Comparison of ENCODE assay signal across 13 cellular contexts in genomic region chr2:102100371-102101096, GRCh38. TPM values are rescaled to one million over a fixed set of nuclear protein-coding genes. Genes with fewer than 3 reads are reported as not detected.
DNase-seq lines count a peak whose midpoint lies in the region; ATAC-seq and TF ChIP-seq lines count a peak whose summit lies in the region.
"Had no signal": no experiment of that assay in that cellular context is flagged by ENCODE, and none has a peak within 500 bp of the region (broad histone marks: within the 10 kb centered on the region; RNA-seq: fewer than 3 reads in every experiment).

No MANE protein-coding gene starts in this region.

- no peaks in the 10 kb centered on the region for H3K27me3 ChIP-seq in hepatocyte
- no peaks in the 10 kb centered on the region for H3K27me3 ChIP-seq in stomach
- no peaks in the 10 kb centered on the region for H3K27me3 ChIP-seq in heart left ventricle
- H3K27me3 ChIP-seq: BLaER1 had no signal

- H3K36me3 ChIP-seq in hepatocyte (replicated peaks; ENCODE audit: insufficient read depth, low read depth) (no peaks in the 10 kb centered on the region), stomach (no peaks in the 10 kb centered on the region), heart left ventricle (no peaks in the 10 kb centered on the region)
- H3K36me3 ChIP-seq: BLaER1 had no signal

- H3K9me2 ChIP-seq in hepatocyte (replicated peaks; ENCODE audit: insufficient read depth): no peaks in the 10 kb centered on the region

- no peak overlapping the region for H3K4me3 Mint-ChIP-seq in activated naive CD4-positive, alpha-beta T cell treated with anti-CD3 and anti-CD28 coated beads for 36 hours
- no peak overlapping the region for H3K4me3 Mint-ChIP-seq in activated T-helper 2 cell treated with anti-CD3 and anti-CD28 coated beads, Interferon-gamma antibody, Interleukin-2, Interleukin-4, amounts not matched to agents 10 μg/mL and 5 μg/mL and 100 μg/mL, durations not matched to agents 14 hours and 24 hours and 36 hours (ENCODE audit: low read depth)
- H3K4me3 Mint-ChIP-seq: activated B cell treated with CpG ODN at 0.5 μM for 24 hours, memory B cell had no signal

- H3K9me3 Mint-ChIP-seq in activated naive CD4-positive, alpha-beta T cell treated with anti-CD3 and anti-CD28 coated beads for 36 hours: peaks cover 6% of the 10 kb centered on the region
- peaks cover 11% of the 10 kb centered on the region for H3K9me3 Mint-ChIP-seq in activated T-helper 2 cell treated with anti-CD3 and anti-CD28 coated beads, Interferon-gamma antibody, Interleukin-2, Interleukin-4, amounts not matched to agents 10 μg/mL and 5 μg/mL and 100 μg/mL, durations not matched to agents 14 hours and 24 hours and 36 hours
- H3K9me3 Mint-ChIP-seq: activated B cell treated with CpG ODN at 0.5 μM for 24 hours, memory B cell had no signal

- H3K79me2 ChIP-seq in hepatocyte: no peaks in the 10 kb centered on the region

- TF ChIP-seq POLR2A in stomach (IDR thresholded peaks at IDR 0.05) (no peak), heart left ventricle (IDR thresholded peaks at IDR 0.05) (no peak)

- CTCF ChIA-PET in activated naive CD4-positive, alpha-beta T cell treated with anti-CD3 and anti-CD28 coated beads for 36 hours (lab: Charles Lee): interaction anchor here (0.6 to 1.0 kb wide), 2 partner anchors 14 to 17 kb away, joined by 3 to 4 read pairs; no protein-coding TSS in a partner anchor

- WGBS in hepatocyte (ENCODE audit: low lambda C conversion rate, missing lambda C conversion rate): 31% methylated on average over 5 of the region's 5 CpGs
- 61 to 71% (median 68%) methylated on average over 5 of the region's 5 CpGs for WGBS in stomach, 5 donors
- 76 to 88% (median 77%) methylated on average over 5 of the region's 5 CpGs for WGBS in heart left ventricle, 4 donors

- no peak overlapping the region for H2AFZ ChIP-seq in hepatocyte

- peak; percentile 38 for DNase-seq in activated naive CD4-positive, alpha-beta T cell treated with anti-CD3 and anti-CD28 coated beads for 36 hours
- no peak for DNase-seq in activated naive CD4-positive, alpha-beta T cell treated with Interleukin-2 at 50 U/mL for 16 hours
- no peak for DNase-seq in activated T-helper 2 cell treated with anti-CD3 and anti-CD28 coated beads, Interferon-gamma antibody, Interleukin-2, Interleukin-4, amounts not matched to agents 10 μg/mL and 5 μg/mL and 100 μg/mL, durations not matched to agents 14 hours and 24 hours and 36 hours (ENCODE audit: low spot score)
- peak; percentile 43 for DNase-seq in hepatocyte (ENCODE audit: low spot score)
- no peak for DNase-seq in stomach
- no peak for DNase-seq in heart left ventricle
- no peak for DNase-seq in NCI-H446 (lab: John Stamatoyannopoulos, UW)
- DNase-seq in NCI-H1092 (lab: John Stamatoyannopoulos, UW): no peak
- DNase-seq: activated B cell treated with CpG ODN at 0.5 μM for 24 hours, NCI-H2081 treated with DMSO at 0.1 percent for 48 hours, RPMI8226 had no signal

- no peaks in the 10 kb centered on the region for H3K36me3 Mint-ChIP-seq in activated naive CD4-positive, alpha-beta T cell treated with anti-CD3 and anti-CD28 coated beads for 36 hours (ENCODE audit: low read depth)
- no peaks in the 10 kb centered on the region for H3K36me3 Mint-ChIP-seq in activated T-helper 2 cell treated with anti-CD3 and anti-CD28 coated beads, Interferon-gamma antibody, Interleukin-2, Interleukin-4, amounts not matched to agents 10 μg/mL and 5 μg/mL and 100 μg/mL, durations not matched to agents 14 hours and 24 hours and 36 hours (ENCODE audit: low read depth)
- H3K36me3 Mint-ChIP-seq: memory B cell had no signal

- H3K4me1 Mint-ChIP-seq in activated naive CD4-positive, alpha-beta T cell treated with anti-CD3 and anti-CD28 coated beads for 36 hours (ENCODE audit: low read depth): peaks cover 35% of the 10 kb centered on the region
- H3K4me1 Mint-ChIP-seq in activated T-helper 2 cell treated with anti-CD3 and anti-CD28 coated beads, Interferon-gamma antibody, Interleukin-2, Interleukin-4, amounts not matched to agents 10 μg/mL and 5 μg/mL and 100 μg/mL, durations not matched to agents 14 hours and 24 hours and 36 hours (ENCODE audit: low read depth): peaks cover 25% of the 10 kb centered on the region

- no peak for TF ChIP-seq EP300 in stomach (IDR thresholded peaks at IDR 0.05)

- peak overlapping the region; percentile 80 for H3K27ac Mint-ChIP-seq in activated naive CD4-positive, alpha-beta T cell treated with anti-CD3 and anti-CD28 coated beads for 36 hours
- peak overlapping the region; percentile 70 for H3K27ac Mint-ChIP-seq in activated T-helper 2 cell treated with anti-CD3 and anti-CD28 coated beads, Interferon-gamma antibody, Interleukin-2, Interleukin-4, amounts not matched to agents 10 μg/mL and 5 μg/mL and 100 μg/mL, durations not matched to agents 14 hours and 24 hours and 36 hours
- H3K27ac Mint-ChIP-seq: activated B cell treated with CpG ODN at 0.5 μM for 24 hours, memory B cell had no signal

- no peak for ATAC-seq in heart left ventricle

- H3K4me2 ChIP-seq in hepatocyte: peak overlapping the region; percentile 58
- H3K4me2 ChIP-seq: BLaER1 had no signal

- H3K9me3 ChIP-seq in hepatocyte (ENCODE audit: low read depth) (no peaks in the 10 kb centered on the region), stomach (no peaks in the 10 kb centered on the region), heart left ventricle (peaks cover 0 to 8% (median 2%) of the 10 kb centered on the region in 12 donors)

- H3K4me1 ChIP-seq in hepatocyte (ENCODE audit: insufficient read depth): peaks cover 36% of the 10 kb centered on the region
- peaks cover 10 to 54% (median 31%) of the 10 kb centered on the region in 4 donors for H3K4me1 ChIP-seq in stomach
- peaks cover 0 to 21% (median 6%) of the 10 kb centered on the region in 12 donors for H3K4me1 ChIP-seq in heart left ventricle

- H3K27me3 Mint-ChIP-seq in activated naive CD4-positive, alpha-beta T cell treated with anti-CD3 and anti-CD28 coated beads for 36 hours (ENCODE audit: low read depth): peaks cover 2% of the 10 kb centered on the region
- H3K27me3 Mint-ChIP-seq in activated T-helper 2 cell treated with anti-CD3 and anti-CD28 coated beads, Interferon-gamma antibody, Interleukin-2, Interleukin-4, amounts not matched to agents 10 μg/mL and 5 μg/mL and 100 μg/mL, durations not matched to agents 14 hours and 24 hours and 36 hours (ENCODE audit: low read depth): peaks cover 44% of the 10 kb centered on the region

- H3K4me3 ChIP-seq in hepatocyte (no peak overlapping the region), stomach (no peak overlapping the region), heart left ventricle (no peak overlapping the region)
- H3K4me3 ChIP-seq: BLaER1 had no signal

- no peaks in the 10 kb centered on the region for H4K20me1 ChIP-seq in hepatocyte (ENCODE audit: insufficient read depth, poor library complexity, severe bottlenecking)
- H4K20me1 ChIP-seq: BLaER1 had no signal

- TF ChIP-seq CTCF in hepatocyte (IDR thresholded peaks at IDR 0.05; ENCODE audit: poor library complexity) (no peak), stomach (IDR thresholded peaks at IDR 0.05) (no peak), heart left ventricle (IDR thresholded peaks at IDR 0.05) (no peak)

- H3K27ac ChIP-seq in hepatocyte (peak overlapping the region; percentile 87), stomach (peak overlapping the region in 3 of 5 donors; percentile 64 to 86 (median 78)), heart left ventricle (no peak overlapping the region)
- H3K27ac ChIP-seq: BLaER1 had no signal

- intact Hi-C loops in activated naive CD4-positive, alpha-beta T cell treated with anti-CD3 and anti-CD28 coated beads for 36 hours (cut with micrococcal nuclease): loop anchor here (1.0 kb wide), 1 partner anchor 17 kb away; no protein-coding TSS in a partner anchor
- intact Hi-C loops in activated T-helper 2 cell treated with anti-CD3 and anti-CD28 coated beads, Interferon-gamma antibody, Interleukin-2, Interleukin-4, amounts not matched to agents 10 μg/mL and 5 μg/mL and 100 μg/mL, durations not matched to agents 14 hours and 24 hours and 36 hours (cut with micrococcal nuclease): loop anchor here (1.0 to 5.0 kb wide), 6 partner anchors 14 to 267 kb away; no protein-coding TSS in a partner anchor
- intact Hi-C loops in stomach (cut with DNase I; ENCODE audit: low total_unique reads): no loop called here
- intact Hi-C loops in heart left ventricle (cut with DNase I): loop anchor here in 1 of 10 donors (10.0 kb wide), 1 partner anchor 64 kb away; no protein-coding TSS in a partner anchor

RNA-seq across cellular contexts. Expression of gene IL1R1, which starts 42.0 kb away (rescaled TPM):
- 1 to 10 TPM; 5.7 to 6.7 TPM for total RNA-seq in activated naive CD4-positive, alpha-beta T cell treated with anti-CD3 and anti-CD28 coated beads for 36 hours
- total RNA-seq in activated T-helper 2 cell treated with anti-CD3 and anti-CD28 coated beads, Interferon-gamma antibody, Interleukin-2, Interleukin-4, amounts not matched to agents 10 μg/mL and 5 μg/mL and 100 μg/mL, durations not matched to agents 14 hours and 24 hours and 36 hours: 0.48 and 0.52 TPM in 2 replicates
- total RNA-seq in hepatocyte (66.8 and 72.8 TPM in 2 replicates), stomach (10 to 100 TPM; 17.5 to 67.7 (median 49.1) TPM), heart left ventricle (10 to 100 TPM; 10.9 to 49.0 (median 19.6) TPM)
- polyA plus RNA-seq in hepatocyte (46.4 and 49.6 TPM in 2 replicates), stomach (100 to 1,000 TPM in 1 of 3 donors, 10 to 100 TPM in 2; 26.5 to 109 (median 75.3) TPM), heart left ventricle (10 to 100 TPM; 12.8 to 25.7 TPM)
- total RNA-seq: activated B cell treated with CpG ODN at 0.5 μM for 24 hours had no signal

Comparison
In these comparisons a context has a peak if more than half of its experiments do, and no peak if none do; other contexts are left out.
1. DNase-seq: peak in activated naive CD4-positive, alpha-beta T cell treated with anti-CD3 and anti-CD28 coated beads for 36 hours (single experiment) and hepatocyte (single experiment); none in activated naive CD4-positive, alpha-beta T cell treated with Interleukin-2 at 50 U/mL for 16 hours (single experiment), activated T-helper 2 cell treated with anti-CD3 and anti-CD28 coated beads, Interferon-gamma antibody, Interleukin-2, Interleukin-4, amounts not matched to agents 10 μg/mL and 5 μg/mL and 100 μg/mL, durations not matched to agents 14 hours and 24 hours and 36 hours (single experiment), stomach (single experiment), heart left ventricle (0 of 5), NCI-H446 (0 of 2) and NCI-H1092 (single experiment).
2. H3K27ac ChIP-seq: peak in hepatocyte (single experiment) and stomach (3 of 5); none in heart left ventricle (0 of 12).